ENCODE assay signal across 23 cellular contexts in genomic region chr9:95038666-95039065, GRCh38.
DNase-seq lines count a peak whose midpoint lies in the region; ATAC-seq and TF ChIP-seq lines count a peak whose summit lies in the region.
"Had no signal": no experiment of that assay in that cellular context is flagged by ENCODE, and none has a peak within 500 bp of the region (broad histone marks: within the 10 kb centered on the region; RNA-seq: fewer than 3 reads in every experiment).

No MANE protein-coding gene starts in this region.

- H3K4me3 ChIP-seq in heart left ventricle (no peak overlapping the region), esophagus squamous epithelium (no peak overlapping the region), parathyroid adenoma (ENCODE audit: low read depth, low read length) (peak overlapping the region; percentile 42), thoracic aorta (no peak overlapping the region)
- H3K4me3 ChIP-seq: HAP-1, lower lobe of right lung, SJCRH30 had no signal

- H3K9me3 ChIP-seq in heart left ventricle (no peaks in the 10 kb centered on the region), esophagus squamous epithelium (no peaks in the 10 kb centered on the region), parathyroid adenoma (ENCODE audit: control insufficient read depth, low read length) (no peaks in the 10 kb centered on the region), thoracic aorta (no peaks in the 10 kb centered on the region)
- H3K9me3 ChIP-seq: HAP-1, lower lobe of right lung, SJCRH30 had no signal

- no peak overlapping the region for H3K9ac ChIP-seq in parathyroid adenoma

- no peaks in the 10 kb centered on the region for H3K27me3 ChIP-seq in heart left ventricle
- no peaks in the 10 kb centered on the region for H3K27me3 ChIP-seq in esophagus squamous epithelium
- no peaks in the 10 kb centered on the region for H3K27me3 ChIP-seq in parathyroid adenoma (ENCODE audit: control insufficient read depth, insufficient read depth, low read length)
- no peaks in the 10 kb centered on the region for H3K27me3 ChIP-seq in thoracic aorta (replicated peaks; ENCODE audit: insufficient read depth)
- H3K27me3 ChIP-seq: SJCRH30 had no signal

- H3K4me1 ChIP-seq in heart left ventricle (peaks cover 6 to 96% (median 65%) of the 10 kb centered on the region in 12 donors), esophagus squamous epithelium (peaks cover 18 to 99% (median 63%) of the 10 kb centered on the region in 3 donors), parathyroid adenoma (peaks cover 11% of the 10 kb centered on the region), thoracic aorta (ENCODE audit: control insufficient read depth in 1 of 2, low read depth in 2 of 2) (peaks cover 48 to 94% of the 10 kb centered on the region in 2 donors)

- H2AFZ ChIP-seq in parathyroid adenoma = no peak overlapping the region

- H3K36me3 ChIP-seq in heart left ventricle (peaks cover 0 to 71% (median 13%) of the 10 kb centered on the region in 9 donors), esophagus squamous epithelium (peaks cover 0 to 39% (median 4%) of the 10 kb centered on the region in 3 donors), parathyroid adenoma (ENCODE audit: control insufficient read depth, insufficient read depth, low read length) (no peaks in the 10 kb centered on the region), thoracic aorta (peaks cover 4% of the 10 kb centered on the region)
- H3K36me3 ChIP-seq: HAP-1 had no signal

- ATAC-seq in heart left ventricle (peak in 1 of 4 donors; percentile 12), Right ventricle myocardium superior (ENCODE audit: poor library complexity) (no peak), thoracic aorta (ENCODE audit: insufficient number of reproducible peaks, low FRiP score, low read depth) (no peak), HG02981 (IDR thresholded peaks at IDR 0.05; ENCODE audit: unreplicated experiment) (no peak)
- ATAC-seq: activated CD4-positive, alpha-beta T cell treated with anti-CD3 and anti-CD28 coated beads for 36 hours; lower lobe of right lung had no signal

- peak overlapping the region; percentile 69 for H3K4me2 ChIP-seq in parathyroid adenoma (ENCODE audit: low read length)

- TF ChIP-seq CTCF in heart left ventricle (IDR thresholded peaks at IDR 0.05) (no peak), esophagus squamous epithelium (IDR thresholded peaks at IDR 0.05) (no peak), parathyroid adenoma (IDR thresholded peaks at IDR 0.05) (no peak), thoracic aorta (IDR thresholded peaks at IDR 0.05) (no peak)

- intact Hi-C loops in heart left ventricle (cut with DNase I) = no loop called here
- intact Hi-C loops in Right ventricle myocardium superior (cut with DNase I) = no loop called here
- intact Hi-C loops in esophagus squamous epithelium (cut with DNase I) = no loop called here

- WGBS in heart left ventricle, 4 donors = 63 to 85% (median 71%) methylated on average over 9 of the region's 9 CpGs
- 36 to 71% methylated on average over 8 to 9 of the region's 9 CpGs for WGBS in esophagus squamous epithelium, 2 donors

- DNase-seq in heart left ventricle (no peak), Right ventricle myocardium superior (no peak), esophagus squamous epithelium (lab: John Stamatoyannopoulos, UW) (no peak), thoracic aorta (ENCODE audit: low spot score) (no peak), UCSD-AML1 (lab: John Stamatoyannopoulos, UW; ENCODE audit: unreplicated experiment) (no peak)
- DNase-seq in stimulated activated CD4-positive, alpha-beta T cell treated with anti-CD3 and anti-CD28 coated beads, Interleukin-15, amount 100 ng/mL, for 24 hours = no peak
- DNase-seq: activated CD4-positive, alpha-beta T cell treated with anti-CD3 and anti-CD28 coated beads for 36 hours; activated effector memory CD4-positive, alpha-beta T cell treated with anti-CD3 and anti-CD28 coated beads, Interleukin-2, amount 50 U/mL, for 16 hours; DMS79; effector CD4-positive, alpha-beta T cell; foreskin melanocyte; hypothalamus; lower lobe of right lung; MV-4-11; NCI-H146; NCI-H524; SJCRH30; stimulated activated CD4-positive, alpha-beta T cell treated with anti-CD3 and anti-CD28 coated beads, Interleukin-12 subunit alpha, Interleukin-12 subunit beta, amount 100 ng/mL, for 4 hours; stimulated activated naive CD4-positive, alpha-beta T cell treated with Interleukin-2 at 50 U/mL for 16 hours; T-helper 1 cell had no signal

- peaks cover 14% of the 10 kb centered on the region for H3K79me2 ChIP-seq in parathyroid adenoma

- TF ChIP-seq POLR2A in heart left ventricle (IDR thresholded peaks at IDR 0.05) (no peak), esophagus squamous epithelium (IDR thresholded peaks at IDR 0.05) (no peak)

- peak overlapping the region in 7 of 12 donors; percentile 2 to 69 (median 32) for H3K27ac ChIP-seq in heart left ventricle
- H3K27ac ChIP-seq in esophagus squamous epithelium = peak overlapping the region; percentile 78 to 97 (median 80)
- H3K27ac ChIP-seq in parathyroid adenoma = peak overlapping the region; percentile 74
- H3K27ac ChIP-seq in thoracic aorta = peak overlapping the region; percentile 32 to 69
- H3K27ac ChIP-seq: lower lobe of right lung, SJCRH30 had no signal
